Comparison of ENCODE assay signal across 15 cellular contexts in genomic region chr14:23326491-23327332, GRCh38. TPM values are rescaled to one million over a fixed set of nuclear protein-coding genes. Genes with fewer than 3 reads are reported as not detected.
DNase-seq lines count a peak whose midpoint lies in the region; ATAC-seq and TF ChIP-seq lines count a peak whose summit lies in the region.
"Had no signal": no experiment of that assay in that cellular context is flagged by ENCODE, and none has a peak within 500 bp of the region (broad histone marks: within the 10 kb centered on the region; RNA-seq: fewer than 3 reads in every experiment).

No MANE protein-coding gene starts in this region.

- no peak overlapping the region for H2AFZ ChIP-seq in neural progenitor cell (replicated peaks)

- H3K4me1 ChIP-seq in neural progenitor cell = peaks cover 17% of the 10 kb centered on the region

- H3K4me3 Mint-ChIP-seq in activated naive CD8-positive, alpha-beta T cell = no peak overlapping the region
- no peak overlapping the region for H3K4me3 Mint-ChIP-seq in activated naive CD8-positive, alpha-beta T cell treated with anti-CD3 and anti-CD28 coated beads for 36 hours
- H3K4me3 Mint-ChIP-seq in T-helper 17 cell (no peak overlapping the region), neural progenitor cell (no peak overlapping the region)
- no peak overlapping the region for H3K4me3 Mint-ChIP-seq in T-helper 2 cell treated with Interferon-gamma antibody and Interleukin-4, amounts not matched to agents 5 μg/mL and 100 μg/mL, for 36 hours
- H3K4me3 Mint-ChIP-seq: activated CD8-positive, alpha-beta memory T cell treated with anti-CD3 and anti-CD28 coated beads, Interleukin-2, amount 10 ng/mL, durations not matched to agents 7 days and 5 days had no signal

- H3K4me2 ChIP-seq in neural progenitor cell = no peak overlapping the region

- no peak overlapping the region for H3K4me3 ChIP-seq in neural progenitor cell

- peaks cover 14% of the 10 kb centered on the region for H3K36me3 ChIP-seq in neural progenitor cell

- no peak for ATAC-seq in T-helper 17 cell
- no peak for ATAC-seq in GM18870 (IDR thresholded peaks at IDR 0.05; ENCODE audit: unreplicated experiment)
- ATAC-seq: activated CD8-positive, alpha-beta memory T cell treated with anti-CD3 and anti-CD28 coated beads, Interleukin-2, amount 10 ng/mL, durations not matched to agents 7 days and 5 days; sciatic nerve had no signal

- no peak overlapping the region for H3K27ac ChIP-seq in neural progenitor cell

- peak overlapping the region; percentile 58 for H3K27ac Mint-ChIP-seq in activated naive CD8-positive, alpha-beta T cell
- no peak overlapping the region for H3K27ac Mint-ChIP-seq in activated naive CD8-positive, alpha-beta T cell treated with anti-CD3 and anti-CD28 coated beads for 36 hours
- H3K27ac Mint-ChIP-seq in T-helper 17 cell (peak overlapping the region; percentile 78), neural progenitor cell (peak overlapping the region; percentile 28)
- H3K27ac Mint-ChIP-seq in T-helper 2 cell treated with Interferon-gamma antibody and Interleukin-4, amounts not matched to agents 5 μg/mL and 100 μg/mL, for 36 hours = no peak overlapping the region
- H3K27ac Mint-ChIP-seq: activated CD8-positive, alpha-beta memory T cell treated with anti-CD3 and anti-CD28 coated beads, Interleukin-2, amount 10 ng/mL, durations not matched to agents 7 days and 5 days had no signal

- H3K9me3 ChIP-seq in T-helper 17 cell (ENCODE audit: control insufficient read depth, low read length, poor library complexity, severe bottlenecking) (no peaks in the 10 kb centered on the region), neural progenitor cell (ENCODE audit: low read depth) (no peaks in the 10 kb centered on the region)

- H3K9ac ChIP-seq in neural progenitor cell = no peak overlapping the region

- TF ChIP-seq CTCF in neural progenitor cell (IDR thresholded peaks at IDR 0.05) = no peak

- H3K36me3 Mint-ChIP-seq in activated naive CD8-positive, alpha-beta T cell = peaks cover 14% of the 10 kb centered on the region
- H3K36me3 Mint-ChIP-seq in activated naive CD8-positive, alpha-beta T cell treated with anti-CD3 and anti-CD28 coated beads for 36 hours = peaks cover 23% of the 10 kb centered on the region
- H3K36me3 Mint-ChIP-seq in T-helper 17 cell (ENCODE audit: low read depth) (no peaks in the 10 kb centered on the region), neural progenitor cell (peaks cover 19% of the 10 kb centered on the region)
- H3K36me3 Mint-ChIP-seq in T-helper 2 cell treated with Interferon-gamma antibody and Interleukin-4, amounts not matched to agents 5 μg/mL and 100 μg/mL, for 36 hours (ENCODE audit: low read depth) = peaks cover 37% of the 10 kb centered on the region

- no peaks in the 10 kb centered on the region for H3K9me3 Mint-ChIP-seq in activated naive CD8-positive, alpha-beta T cell (ENCODE audit: low read depth)
- no peaks in the 10 kb centered on the region for H3K9me3 Mint-ChIP-seq in activated naive CD8-positive, alpha-beta T cell treated with anti-CD3 and anti-CD28 coated beads for 36 hours
- H3K9me3 Mint-ChIP-seq in neural progenitor cell = no peaks in the 10 kb centered on the region
- H3K9me3 Mint-ChIP-seq in T-helper 2 cell treated with Interferon-gamma antibody and Interleukin-4, amounts not matched to agents 5 μg/mL and 100 μg/mL, for 36 hours = no peaks in the 10 kb centered on the region

- no peak for DNase-seq in activated naive CD8-positive, alpha-beta T cell treated with anti-CD3 and anti-CD28 coated beads for 36 hours
- DNase-seq in T-helper 17 cell = no peak
- no peak for DNase-seq in neural progenitor cell (ENCODE audit: low spot score)
- DNase-seq in T-helper 2 cell treated with Interferon-gamma antibody and Interleukin-4, amounts not matched to agents 5 μg/mL and 100 μg/mL, for 36 hours (ENCODE audit: low spot score) = no peak
- DNase-seq: activated CD8-positive, alpha-beta memory T cell treated with anti-CD3 and anti-CD28 coated beads, Interleukin-2, amount 10 ng/mL, durations not matched to agents 7 days and 5 days; activated naive CD4-positive, alpha-beta T cell; dermis blood vessel endothelial cell; kidney; NCI-H2081 treated with DMSO at 0.1 percent for 48 hours; stimulated activated CD4-positive, alpha-beta T cell treated with anti-CD3 and anti-CD28 coated beads, Interleukin-1b, Interleukin-23, amount 100 ng/mL, for 48 hours; substantia nigra had no signal

- H3F3A ChIP-seq in neural progenitor cell (ENCODE audit: low read depth) = peaks cover 50% of the 10 kb centered on the region

- H3K27me3 Mint-ChIP-seq in activated naive CD8-positive, alpha-beta T cell = no peaks in the 10 kb centered on the region
- H3K27me3 Mint-ChIP-seq in activated naive CD8-positive, alpha-beta T cell treated with anti-CD3 and anti-CD28 coated beads for 36 hours = no peaks in the 10 kb centered on the region
- H3K27me3 Mint-ChIP-seq in T-helper 17 cell = no peaks in the 10 kb centered on the region
- H3K27me3 Mint-ChIP-seq in neural progenitor cell (ENCODE audit: insufficient read depth, low read depth) = peaks cover 6% of the 10 kb centered on the region
- no peaks in the 10 kb centered on the region for H3K27me3 Mint-ChIP-seq in T-helper 2 cell treated with Interferon-gamma antibody and Interleukin-4, amounts not matched to agents 5 μg/mL and 100 μg/mL, for 36 hours (ENCODE audit: low read depth)
- H3K27me3 Mint-ChIP-seq: activated CD8-positive, alpha-beta memory T cell treated with anti-CD3 and anti-CD28 coated beads, Interleukin-2, amount 10 ng/mL, durations not matched to agents 7 days and 5 days had no signal

- peaks cover 26% of the 10 kb centered on the region for H3K79me2 ChIP-seq in neural progenitor cell (ENCODE audit: low read depth)

- H3K4me1 Mint-ChIP-seq in activated naive CD8-positive, alpha-beta T cell (ENCODE audit: low read depth) = peaks cover 18% of the 10 kb centered on the region
- peaks cover 17% of the 10 kb centered on the region for H3K4me1 Mint-ChIP-seq in activated naive CD8-positive, alpha-beta T cell treated with anti-CD3 and anti-CD28 coated beads for 36 hours
- H3K4me1 Mint-ChIP-seq in T-helper 17 cell (peaks cover 18% of the 10 kb centered on the region), neural progenitor cell (peaks cover 12% of the 10 kb centered on the region)
- peaks cover 17% of the 10 kb centered on the region for H3K4me1 Mint-ChIP-seq in T-helper 2 cell treated with Interferon-gamma antibody and Interleukin-4, amounts not matched to agents 5 μg/mL and 100 μg/mL, for 36 hours (ENCODE audit: low read depth)

- H4K20me1 ChIP-seq in neural progenitor cell (ENCODE audit: low read depth) = peaks cover 20% of the 10 kb centered on the region

- no peaks in the 10 kb centered on the region for H3K27me3 ChIP-seq in neural progenitor cell

RNA-seq across cellular contexts. Expression of gene PABPN1, which starts 5.5 kb away (rescaled TPM):
- 100 to 1,000 TPM; 280 to 289 TPM for total RNA-seq in activated naive CD8-positive, alpha-beta T cell treated with anti-CD3 and anti-CD28 coated beads for 36 hours
- 100 to 1,000 TPM; 168 to 182 TPM for total RNA-seq in T-helper 17 cell
- total RNA-seq in neural progenitor cell (ENCODE audit: low replicate concordance) = 264 and 298 TPM in 2 replicates

RNA-seq across cellular contexts. Expression of gene BCL2L2, which starts 20.1 kb away (rescaled TPM):
- 1 to 10 TPM; 1.4 to 1.8 TPM for total RNA-seq in activated naive CD8-positive, alpha-beta T cell treated with anti-CD3 and anti-CD28 coated beads for 36 hours
- total RNA-seq in T-helper 17 cell (1 to 10 TPM; 3.5 to 5.0 TPM), neural progenitor cell (ENCODE audit: low replicate concordance) (14.9 and 18.0 TPM in 2 replicates)

RNA-seq across cellular contexts. Expression of gene PPP1R3E, which starts 24.1 kb away (rescaled TPM):
- 10 to 100 TPM; 21.1 to 21.4 TPM for total RNA-seq in activated naive CD8-positive, alpha-beta T cell treated with anti-CD3 and anti-CD28 coated beads for 36 hours
- total RNA-seq in T-helper 17 cell (10 to 100 TPM; 30.6 to 33.8 TPM), neural progenitor cell (ENCODE audit: low replicate concordance) (6.3 and 10.6 TPM in 2 replicates)

RNA-seq across cellular contexts. Expression of gene SLC22A17, which starts 26.0 kb away (rescaled TPM):
- 1 to 10 TPM; 2.2 to 2.9 TPM for total RNA-seq in activated naive CD8-positive, alpha-beta T cell treated with anti-CD3 and anti-CD28 coated beads for 36 hours
- 10 to 100 TPM in 1 of 2 donors, 1 to 10 TPM in 1; 3.7 to 10.5 TPM for total RNA-seq in T-helper 17 cell
- total RNA-seq in neural progenitor cell (ENCODE audit: low replicate concordance) = 22.2 and 80.8 TPM in 2 replicates

RNA-seq across cellular contexts. Expression of gene EFS, which starts 38.3 kb away (rescaled TPM):
- total RNA-seq in activated naive CD8-positive, alpha-beta T cell treated with anti-CD3 and anti-CD28 coated beads for 36 hours = not detected
- total RNA-seq in T-helper 17 cell (not detected), neural progenitor cell (ENCODE audit: low replicate concordance) (21.7 and 74.3 TPM in 2 replicates)
- total RNA-seq: activated CD8-positive, alpha-beta memory T cell treated with anti-CD3 and anti-CD28 coated beads, Interleukin-2, amount 10 ng/mL, durations not matched to agents 7 days and 5 days; G401 had no signal

Comparison
In these comparisons a context has a peak if more than half of its experiments do, and no peak if none do; other contexts are left out.
1. H3K27ac Mint-ChIP-seq: peak in activated naive CD8-positive, alpha-beta T cell (single experiment), T-helper 17 cell (single experiment) and neural progenitor cell (single experiment); none in activated naive CD8-positive, alpha-beta T cell treated with anti-CD3 and anti-CD28 coated beads for 36 hours (single experiment) and T-helper 2 cell treated with Interferon-gamma antibody and Interleukin-4, amounts not matched to agents 5 μg/mL and 100 μg/mL, for 36 hours (single experiment).